Comparison of ENCODE assay signal across 24 cellular contexts in the genomic region with DNA sequence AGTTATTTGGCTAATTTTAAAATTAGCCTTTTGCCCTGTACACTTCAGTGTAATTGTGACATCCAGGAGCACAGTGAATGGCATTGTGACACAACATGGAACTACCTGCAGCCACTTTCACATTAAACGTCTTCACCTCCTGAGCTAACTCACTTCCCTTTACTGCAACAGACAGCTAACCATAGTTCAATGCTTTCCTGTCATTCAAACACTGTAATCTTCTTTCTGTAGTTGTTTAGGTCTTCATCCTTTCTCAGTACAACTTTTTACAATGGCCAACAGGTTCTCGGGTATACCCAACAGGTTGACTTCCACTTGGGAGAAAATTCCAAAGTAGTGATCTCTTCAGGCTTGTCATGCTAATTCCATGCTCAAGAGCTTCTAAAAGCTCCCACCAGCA.
"Had no signal": no experiment of that assay in that cellular context is flagged by ENCODE, and none has a peak within 500 bp of the region (broad histone marks: within the 10 kb centered on the region; RNA-seq: fewer than 3 reads in every experiment).

No MANE protein-coding gene starts in this region.

- FAIRE-seq: islet of Langerhans, small intestine had no signal

- H3K27me3 Mint-ChIP-seq: activated naive CD4-positive, alpha-beta T cell treated with anti-CD3 and anti-CD28 coated beads, Interleukin-2, amount 50 U/mL, for 24 hours; stimulated activated memory B cell treated with anti-CD40 and anti-IgM and Interleukin-4, amounts not matched to agents 10 μg/mL and 1 μg/mL and 100 μg/mL, for 72 hours had no signal

- DNase-seq: activated CD4-positive, alpha-beta T cell treated with anti-CD3 and anti-CD28 coated beads for 1 hour; activated CD4-positive, alpha-beta T cell treated with anti-CD3 and anti-CD28 coated beads, Interleukin-2, amount 50 U/mL, for 1 hour; activated CD8-positive, alpha-beta T cell treated with anti-CD3 and anti-CD28 coated beads, Interleukin-2, amount 10 ng/mL, durations not matched to agents 7 days and 5 days; activated gamma-delta T cell; anterior cingulate cortex; body of pancreas; dermis blood vessel endothelial cell; effector CD8-positive, alpha-beta T cell; erythroblast; foreskin fibroblast; mesenchymal stem cell; nephron progenitor cell; occipital lobe; small intestine; stimulated activated CD4-positive, alpha-beta T cell treated with anti-CD3 and anti-CD28 coated beads, Interleukin-2, amount 100 ng/mL, for 24 hours; testis; trophoblast cell; uterus; WERI-Rb-1 had no signal

- H3K9me3 Mint-ChIP-seq: activated naive CD4-positive, alpha-beta T cell treated with anti-CD3 and anti-CD28 coated beads, Interleukin-2, amount 50 U/mL, for 24 hours; activated T-helper 1 cell treated with anti-CD3 and anti-CD28 coated beads, Interleukin-12 subunit alpha, Interleukin-12 subunit beta, Interleukin-2, Interleukin-4 antibody, amounts not matched to agents 30 ng/mL and 10 ng/mL and 1 ng/mL, durations not matched to agents 14 hours and 24 hours and 36 hours; stimulated activated memory B cell treated with anti-CD40 and anti-IgM and Interleukin-4, amounts not matched to agents 10 μg/mL and 1 μg/mL and 100 μg/mL, for 72 hours had no signal

- H3K4me3 ChIP-seq: body of pancreas, testis, uterus had no signal

- H3K27ac Mint-ChIP-seq: activated CD8-positive, alpha-beta T cell treated with anti-CD3 and anti-CD28 coated beads, Interleukin-2, amount 10 ng/mL, durations not matched to agents 7 days and 5 days; activated naive CD4-positive, alpha-beta T cell treated with anti-CD3 and anti-CD28 coated beads, Interleukin-2, amount 50 U/mL, for 24 hours; activated T-helper 1 cell treated with anti-CD3 and anti-CD28 coated beads, Interleukin-12 subunit alpha, Interleukin-12 subunit beta, Interleukin-2, Interleukin-4 antibody, amounts not matched to agents 30 ng/mL and 10 ng/mL and 1 ng/mL, durations not matched to agents 14 hours and 24 hours and 36 hours; nephron progenitor cell; stimulated activated memory B cell treated with anti-CD40 and anti-IgM and Interleukin-4, amounts not matched to agents 10 μg/mL and 1 μg/mL and 100 μg/mL, for 72 hours had no signal

- H3K4me1 Mint-ChIP-seq: activated naive CD4-positive, alpha-beta T cell treated with anti-CD3 and anti-CD28 coated beads, Interleukin-2, amount 50 U/mL, for 24 hours had no signal

- H3K27me3 ChIP-seq: body of pancreas, testis, uterus had no signal

- H3K4me3 Mint-ChIP-seq: activated CD8-positive, alpha-beta T cell treated with anti-CD3 and anti-CD28 coated beads, Interleukin-2, amount 10 ng/mL, durations not matched to agents 7 days and 5 days; activated naive CD4-positive, alpha-beta T cell treated with anti-CD3 and anti-CD28 coated beads, Interleukin-2, amount 50 U/mL, for 24 hours; activated T-helper 1 cell treated with anti-CD3 and anti-CD28 coated beads, Interleukin-12 subunit alpha, Interleukin-12 subunit beta, Interleukin-2, Interleukin-4 antibody, amounts not matched to agents 30 ng/mL and 10 ng/mL and 1 ng/mL, durations not matched to agents 14 hours and 24 hours and 36 hours; nephron progenitor cell; stimulated activated memory B cell treated with anti-CD40 and anti-IgM and Interleukin-4, amounts not matched to agents 10 μg/mL and 1 μg/mL and 100 μg/mL, for 72 hours had no signal

- ATAC-seq: activated CD8-positive, alpha-beta T cell treated with anti-CD3 and anti-CD28 coated beads, Interleukin-2, amount 10 ng/mL, durations not matched to agents 7 days and 5 days; body of pancreas; sciatic nerve; stimulated activated memory B cell treated with anti-CD40 and anti-IgM and Interleukin-4, amounts not matched to agents 10 μg/mL and 1 μg/mL and 100 μg/mL, for 72 hours had no signal

- H3K36me3 ChIP-seq: uterus, WERI-Rb-1 had no signal

- H3K27ac ChIP-seq: body of pancreas, testis, uterus, WERI-Rb-1 had no signal
